ENCODE assay signal across 1 cellular context in the genomic region with DNA sequence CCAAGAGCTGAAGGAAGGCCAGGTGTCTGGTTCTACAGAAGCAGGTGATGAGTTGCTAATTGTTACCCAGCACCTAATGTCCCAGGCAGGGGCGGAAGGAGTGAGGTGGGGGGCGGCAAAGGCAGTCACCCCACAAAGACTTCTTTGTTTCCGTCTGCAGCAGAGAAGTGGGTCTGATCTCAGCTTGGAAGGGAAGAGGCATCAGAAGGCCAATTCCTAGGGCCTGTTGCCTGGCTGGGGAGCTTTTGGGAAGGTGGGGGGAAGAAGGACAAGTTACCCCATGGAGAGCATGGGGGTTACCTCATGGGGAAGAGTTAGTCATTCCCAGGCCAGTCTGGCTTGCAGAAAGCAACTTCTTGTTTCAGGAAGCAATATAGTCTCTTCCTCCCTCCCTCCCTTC.
TF ChIP-seq lines count a peak whose summit lies in the region.

No MANE protein-coding gene starts in this region.

TF ChIP-seq in GM23338, 12 proteins besides CTCF, POLR2A, EP300 and RAD21 (continued from another document):
- TF ChIP-seq, protein P1, sequence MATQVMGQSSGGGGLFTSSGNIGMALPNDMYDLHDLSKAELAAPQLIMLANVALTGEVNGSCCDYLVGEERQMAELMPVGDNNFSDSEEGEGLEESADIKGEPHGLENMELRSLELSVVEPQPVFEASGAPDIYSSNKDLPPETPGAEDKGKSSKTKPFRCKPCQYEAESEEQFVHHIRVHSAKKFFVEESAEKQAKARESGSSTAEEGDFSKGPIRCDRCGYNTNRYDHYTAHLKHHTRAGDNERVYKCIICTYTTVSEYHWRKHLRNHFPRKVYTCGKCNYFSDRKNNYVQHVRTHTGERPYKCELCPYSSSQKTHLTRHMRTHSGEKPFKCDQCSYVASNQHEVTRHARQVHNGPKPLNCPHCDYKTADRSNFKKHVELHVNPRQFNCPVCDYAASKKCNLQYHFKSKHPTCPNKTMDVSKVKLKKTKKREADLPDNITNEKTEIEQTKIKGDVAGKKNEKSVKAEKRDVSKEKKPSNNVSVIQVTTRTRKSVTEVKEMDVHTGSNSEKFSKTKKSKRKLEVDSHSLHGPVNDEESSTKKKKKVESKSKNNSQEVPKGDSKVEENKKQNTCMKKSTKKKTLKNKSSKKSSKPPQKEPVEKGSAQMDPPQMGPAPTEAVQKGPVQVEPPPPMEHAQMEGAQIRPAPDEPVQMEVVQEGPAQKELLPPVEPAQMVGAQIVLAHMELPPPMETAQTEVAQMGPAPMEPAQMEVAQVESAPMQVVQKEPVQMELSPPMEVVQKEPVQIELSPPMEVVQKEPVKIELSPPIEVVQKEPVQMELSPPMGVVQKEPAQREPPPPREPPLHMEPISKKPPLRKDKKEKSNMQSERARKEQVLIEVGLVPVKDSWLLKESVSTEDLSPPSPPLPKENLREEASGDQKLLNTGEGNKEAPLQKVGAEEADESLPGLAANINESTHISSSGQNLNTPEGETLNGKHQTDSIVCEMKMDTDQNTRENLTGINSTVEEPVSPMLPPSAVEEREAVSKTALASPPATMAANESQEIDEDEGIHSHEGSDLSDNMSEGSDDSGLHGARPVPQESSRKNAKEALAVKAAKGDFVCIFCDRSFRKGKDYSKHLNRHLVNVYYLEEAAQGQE (IDR thresholded peaks at IDR 0.05; ENCODE audit: unreplicated experiment): no peak
- no peak for TF ChIP-seq EZH2phosphoT487 (IDR thresholded peaks at IDR 0.05; ENCODE audit: unreplicated experiment)
- TF ChIP-seq STAT1 (IDR thresholded peaks at IDR 0.05; ENCODE audit: unreplicated experiment): no peak
- TF ChIP-seq, protein P2, sequence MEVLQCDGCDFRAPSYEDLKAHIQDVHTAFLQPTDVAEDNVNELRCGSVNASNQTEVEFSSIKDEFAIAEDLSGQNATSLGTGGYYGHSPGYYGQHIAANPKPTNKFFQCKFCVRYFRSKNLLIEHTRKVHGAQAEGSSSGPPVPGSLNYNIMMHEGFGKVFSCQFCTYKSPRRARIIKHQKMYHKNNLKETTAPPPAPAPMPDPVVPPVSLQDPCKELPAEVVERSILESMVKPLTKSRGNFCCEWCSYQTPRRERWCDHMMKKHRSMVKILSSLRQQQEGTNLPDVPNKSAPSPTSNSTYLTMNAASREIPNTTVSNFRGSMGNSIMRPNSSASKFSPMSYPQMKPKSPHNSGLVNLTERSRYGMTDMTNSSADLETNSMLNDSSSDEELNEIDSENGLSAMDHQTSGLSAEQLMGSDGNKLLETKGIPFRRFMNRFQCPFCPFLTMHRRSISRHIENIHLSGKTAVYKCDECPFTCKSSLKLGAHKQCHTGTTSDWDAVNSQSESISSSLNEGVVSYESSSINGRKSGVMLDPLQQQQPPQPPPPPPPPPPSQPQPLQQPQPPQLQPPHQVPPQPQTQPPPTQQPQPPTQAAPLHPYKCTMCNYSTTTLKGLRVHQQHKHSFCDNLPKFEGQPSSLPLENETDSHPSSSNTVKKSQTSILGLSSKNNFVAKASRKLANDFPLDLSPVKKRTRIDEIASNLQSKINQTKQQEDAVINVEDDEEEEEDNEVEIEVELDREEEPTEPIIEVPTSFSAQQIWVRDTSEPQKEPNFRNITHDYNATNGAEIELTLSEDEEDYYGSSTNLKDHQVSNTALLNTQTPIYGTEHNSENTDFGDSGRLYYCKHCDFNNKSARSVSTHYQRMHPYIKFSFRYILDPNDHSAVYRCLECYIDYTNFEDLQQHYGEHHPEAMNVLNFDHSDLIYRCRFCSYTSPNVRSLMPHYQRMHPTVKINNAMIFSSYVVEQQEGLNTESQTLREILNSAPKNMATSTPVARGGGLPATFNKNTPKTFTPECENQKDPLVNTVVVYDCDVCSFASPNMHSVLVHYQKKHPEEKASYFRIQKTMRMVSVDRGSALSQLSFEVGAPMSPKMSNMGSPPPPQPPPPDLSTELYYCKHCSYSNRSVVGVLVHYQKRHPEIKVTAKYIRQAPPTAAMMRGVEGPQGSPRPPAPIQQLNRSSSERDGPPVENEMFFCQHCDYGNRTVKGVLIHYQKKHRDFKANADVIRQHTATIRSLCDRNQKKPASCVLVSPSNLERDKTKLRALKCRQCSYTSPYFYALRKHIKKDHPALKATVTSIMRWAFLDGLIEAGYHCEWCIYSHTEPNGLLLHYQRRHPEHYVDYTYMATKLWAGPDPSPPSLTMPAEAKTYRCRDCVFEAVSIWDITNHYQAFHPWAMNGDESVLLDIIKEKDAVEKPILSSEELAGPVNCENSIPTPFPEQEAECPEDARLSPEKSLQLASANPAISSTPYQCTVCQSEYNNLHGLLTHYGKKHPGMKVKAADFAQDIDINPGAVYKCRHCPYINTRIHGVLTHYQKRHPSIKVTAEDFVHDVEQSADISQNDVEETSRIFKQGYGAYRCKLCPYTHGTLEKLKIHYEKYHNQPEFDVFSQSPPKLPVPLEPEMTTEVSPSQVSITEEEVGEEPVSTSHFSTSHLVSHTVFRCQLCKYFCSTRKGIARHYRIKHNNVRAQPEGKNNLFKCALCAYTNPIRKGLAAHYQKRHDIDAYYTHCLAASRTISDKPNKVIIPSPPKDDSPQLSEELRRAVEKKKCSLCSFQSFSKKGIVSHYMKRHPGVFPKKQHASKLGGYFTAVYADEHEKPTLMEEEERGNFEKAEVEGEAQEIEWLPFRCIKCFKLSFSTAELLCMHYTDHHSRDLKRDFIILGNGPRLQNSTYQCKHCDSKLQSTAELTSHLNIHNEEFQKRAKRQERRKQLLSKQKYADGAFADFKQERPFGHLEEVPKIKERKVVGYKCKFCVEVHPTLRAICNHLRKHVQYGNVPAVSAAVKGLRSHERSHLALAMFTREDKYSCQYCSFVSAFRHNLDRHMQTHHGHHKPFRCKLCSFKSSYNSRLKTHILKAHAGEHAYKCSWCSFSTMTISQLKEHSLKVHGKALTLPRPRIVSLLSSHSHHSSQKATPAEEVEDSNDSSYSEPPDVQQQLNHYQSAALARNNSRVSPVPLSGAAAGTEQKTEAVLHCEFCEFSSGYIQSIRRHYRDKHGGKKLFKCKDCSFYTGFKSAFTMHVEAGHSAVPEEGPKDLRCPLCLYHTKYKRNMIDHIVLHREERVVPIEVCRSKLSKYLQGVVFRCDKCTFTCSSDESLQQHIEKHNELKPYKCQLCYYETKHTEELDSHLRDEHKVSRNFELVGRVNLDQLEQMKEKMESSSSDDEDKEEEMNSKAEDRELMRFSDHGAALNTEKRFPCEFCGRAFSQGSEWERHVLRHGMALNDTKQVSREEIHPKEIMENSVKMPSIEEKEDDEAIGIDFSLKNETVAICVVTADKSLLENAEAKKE (CRISPR knock-in tag; IDR thresholded peaks at IDR 0.05): no peak
- TF ChIP-seq POLR2AphosphoS5 (IDR thresholded peaks at IDR 0.05; ENCODE audit: low read depth): no peak
- TF ChIP-seq JUNB (IDR thresholded peaks at IDR 0.05; ENCODE audit: unreplicated experiment): no peak
- no peak for TF ChIP-seq CREB1 (CRISPR knock-in tag; IDR thresholded peaks at IDR 0.05; ENCODE audit: low read depth)
- no peak for TF ChIP-seq EZH2 (IDR thresholded peaks at IDR 0.05; ENCODE audit: low read depth, unreplicated experiment)
- TF ChIP-seq, protein P3, sequence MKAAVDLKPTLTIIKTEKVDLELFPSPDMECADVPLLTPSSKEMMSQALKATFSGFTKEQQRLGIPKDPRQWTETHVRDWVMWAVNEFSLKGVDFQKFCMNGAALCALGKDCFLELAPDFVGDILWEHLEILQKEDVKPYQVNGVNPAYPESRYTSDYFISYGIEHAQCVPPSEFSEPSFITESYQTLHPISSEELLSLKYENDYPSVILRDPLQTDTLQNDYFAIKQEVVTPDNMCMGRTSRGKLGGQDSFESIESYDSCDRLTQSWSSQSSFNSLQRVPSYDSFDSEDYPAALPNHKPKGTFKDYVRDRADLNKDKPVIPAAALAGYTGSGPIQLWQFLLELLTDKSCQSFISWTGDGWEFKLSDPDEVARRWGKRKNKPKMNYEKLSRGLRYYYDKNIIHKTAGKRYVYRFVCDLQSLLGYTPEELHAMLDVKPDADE (IDR thresholded peaks at IDR 0.05): no peak
- no peak for TF ChIP-seq ZNF331 (CRISPR knock-in tag; IDR thresholded peaks at IDR 0.05; ENCODE audit: low read depth)
TF ChIP-seq in GM23338: peak in this region for 0.
